1 cellular context compared by ENCODE assay signal in genomic region chr5:78615697-78616096, GRCh38.
TF ChIP-seq lines count a peak whose summit lies in the region.

No MANE protein-coding gene starts in this region.

TF ChIP-seq in H1, 55 proteins besides CTCF, POLR2A, EP300 and RAD21:
- TF ChIP-seq SIX5 (IDR thresholded peaks at IDR 0.05; ENCODE audit: low read depth, low read length) = no peak
- no peak for TF ChIP-seq MAX (IDR thresholded peaks at IDR 0.05)
- TF ChIP-seq KDM1A (IDR thresholded peaks at IDR 0.05; ENCODE audit: borderline replicate concordance, low read length) = no peak
- TF ChIP-seq KDM5A (IDR thresholded peaks at IDR 0.05; ENCODE audit: low read length) = no peak
- TF ChIP-seq TBP (IDR thresholded peaks at IDR 0.05; ENCODE audit: low read depth, low read length) = no peak
- no peak for TF ChIP-seq CREB1 (IDR thresholded peaks at IDR 0.05)
- TF ChIP-seq CBX8 (IDR thresholded peaks at IDR 0.05; ENCODE audit: borderline replicate concordance, low read depth, low read length) = no peak
- no peak for TF ChIP-seq JUN (IDR thresholded peaks at IDR 0.05; ENCODE audit: low read depth, low read length)
- no peak for TF ChIP-seq ASH2L (IDR thresholded peaks at IDR 0.05; ENCODE audit: low read length)
- TF ChIP-seq ZNF274 (IDR thresholded peaks at IDR 0.05; ENCODE audit: borderline replicate concordance, extremely low read depth, low read length) = no peak
- TF ChIP-seq ATF3 (IDR thresholded peaks at IDR 0.05; ENCODE audit: insufficient read depth, low read depth, low read length) = no peak
- TF ChIP-seq BRCA1 (IDR thresholded peaks at IDR 0.05; ENCODE audit: low read depth, low read length) = no peak
- TF ChIP-seq CEBPB (IDR thresholded peaks at IDR 0.05; ENCODE audit: low read depth, low read length) = no peak
- TF ChIP-seq PHF8 (conservative IDR thresholded peaks at IDR 0.05; ENCODE audit: low read depth, low read length) = no peak
- no peak for TF ChIP-seq POU5F1 (IDR thresholded peaks at IDR 0.05; ENCODE audit: low read depth, low read length)
- no peak for TF ChIP-seq HDAC6 (IDR thresholded peaks at IDR 0.05; ENCODE audit: low read depth, low read length)
- no peak for TF ChIP-seq RNF2 (IDR thresholded peaks at IDR 0.05; ENCODE audit: borderline replicate concordance, low read depth, low read length, missing control alignments, poor library complexity, severe bottlenecking)
TF ChIP-seq in H1: peak in this region for 0.
